ENCODE assay signal across 24 cellular contexts in the genomic region with DNA sequence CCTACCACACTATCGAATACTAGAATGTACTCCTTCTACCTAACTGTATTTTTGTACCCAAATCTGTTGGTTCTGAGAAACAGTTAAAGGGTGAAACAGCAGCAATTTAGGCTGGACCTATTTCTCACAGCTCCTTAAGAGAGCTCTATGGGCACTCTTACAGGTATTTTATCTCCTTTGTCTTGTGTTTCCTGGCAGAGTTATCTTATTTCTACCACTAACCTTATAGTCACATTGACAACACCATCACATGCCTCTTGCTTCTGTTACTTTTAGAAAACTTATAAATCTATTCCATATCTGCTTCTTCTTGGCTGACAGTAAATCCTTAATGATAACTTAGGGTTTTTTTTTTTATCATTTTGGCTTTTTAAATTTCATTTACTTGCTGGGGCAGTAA.
"Had no signal": no experiment of that assay in that cellular context is flagged by ENCODE, and none has a peak within 500 bp of the region (broad histone marks: within the 10 kb centered on the region; RNA-seq: fewer than 3 reads in every experiment).

No MANE protein-coding gene starts in this region.

- H3K4me3 Mint-ChIP-seq: immature natural killer cell; memory B cell; naive thymus-derived CD4-positive, alpha-beta T cell had no signal

- H3K27ac Mint-ChIP-seq: immature natural killer cell; memory B cell; naive thymus-derived CD4-positive, alpha-beta T cell had no signal

- H3K27me3 Mint-ChIP-seq: memory B cell had no signal

- H3K4me1 Mint-ChIP-seq: immature natural killer cell; memory B cell; naive thymus-derived CD4-positive, alpha-beta T cell had no signal

- H3K36me3 Mint-ChIP-seq: immature natural killer cell; memory B cell; naive thymus-derived CD4-positive, alpha-beta T cell had no signal

- FAIRE-seq: colon, kidney had no signal

- H3K9me3 Mint-ChIP-seq: memory B cell; naive thymus-derived CD4-positive, alpha-beta T cell had no signal

- DNase-seq: dermis blood vessel endothelial cell; dorsolateral prefrontal cortex; effector CD4-positive, alpha-beta T cell; effector memory CD4-positive, alpha-beta T cell; esophagus squamous epithelium; foreskin fibroblast; foreskin melanocyte; gastrocnemius medialis; glutamatergic neuron; head of caudate nucleus; heart right ventricle; hypothalamus; immature natural killer cell; islet precursor cell; kidney; kidney glomerular epithelial cell; left colon; left ventricle myocardium inferior; mammary epithelial cell; mesendoderm; midbrain; naive thymus-derived CD4-positive, alpha-beta T cell had no signal
